8 cellular contexts compared by ENCODE assay signal in genomic region chr11:61061081-61061826, GRCh38. TPM values are rescaled to one million over a fixed set of nuclear protein-coding genes. Genes with fewer than 3 reads are reported as not detected.
DNase-seq lines count a peak whose midpoint lies in the region; ATAC-seq and TF ChIP-seq lines count a peak whose summit lies in the region.

No MANE protein-coding gene starts in this region.

- peak overlapping the region; percentile 98 for H3K27ac Mint-ChIP-seq in activated T-helper 17 cell treated with anti-CD3 and anti-CD28 coated beads, Interleukin-2, amount 50 U/mL, for 72 hours

- H3K4me3 ChIP-seq in OCI-LY1 (ENCODE audit: low read depth, low read length, poor library complexity, severe bottlenecking): peak overlapping the region; percentile 28

- peak; percentile 81 for ATAC-seq in GM18505 (IDR thresholded peaks at IDR 0.05; ENCODE audit: unreplicated experiment)
- peak; percentile 85 for ATAC-seq in HG02840 (IDR thresholded peaks at IDR 0.05; ENCODE audit: low FRiP score, unreplicated experiment)
- ATAC-seq in activated T-helper 17 cell treated with anti-CD3 and anti-CD28 coated beads, Interleukin-2, amount 50 U/mL, for 72 hours (replicated peaks): peak; percentile 78
- ATAC-seq in omental fat pad (ENCODE audit: low FRiP score): peak; percentile 55

- no peak for TF ChIP-seq CTCF in OCI-LY1 (IDR thresholded peaks at IDR 0.05; ENCODE audit: low read length)
- TF ChIP-seq CTCF in omental fat pad (IDR thresholded peaks at IDR 0.05): no peak

- no peak for DNase-seq in omental fat pad (ENCODE audit: low spot score)
- no peak for DNase-seq in NCI-H2107 (lab: John Stamatoyannopoulos, UW)
- DNase-seq in amygdala (lab: John Stamatoyannopoulos, UW): no peak
- no peak for DNase-seq in NCI-H1092 (lab: John Stamatoyannopoulos, UW)

- H3K27me3 Mint-ChIP-seq in activated T-helper 17 cell treated with anti-CD3 and anti-CD28 coated beads, Interleukin-2, amount 50 U/mL, for 72 hours: no peaks in the 10 kb centered on the region

- H3K9me2 ChIP-seq in OCI-LY1 (ENCODE audit: low read depth, low read length): no peaks in the 10 kb centered on the region

- H3K9me3 Mint-ChIP-seq in activated T-helper 17 cell treated with anti-CD3 and anti-CD28 coated beads, Interleukin-2, amount 50 U/mL, for 72 hours: no peaks in the 10 kb centered on the region

- peak; percentile 30 for TF ChIP-seq POLR2A in GM18505 (IDR thresholded peaks at IDR 0.05; ENCODE audit: borderline replicate concordance, extremely low read depth, insufficient read depth, insufficient read length)

- no peaks in the 10 kb centered on the region for H3K79me2 ChIP-seq in OCI-LY1 (ENCODE audit: insufficient read depth, low read length)

- H3F3A ChIP-seq in OCI-LY1 (ENCODE audit: insufficient read depth, low read length): no peaks in the 10 kb centered on the region

- peak overlapping the region; percentile 34; the same call in 1 of the 2 replicates for H3K9ac ChIP-seq in OCI-LY1 (ENCODE audit: low read length)

- H3K4me3 Mint-ChIP-seq in activated T-helper 17 cell treated with anti-CD3 and anti-CD28 coated beads, Interleukin-2, amount 50 U/mL, for 72 hours: peak overlapping the region; percentile 80

- H3K27me3 ChIP-seq in OCI-LY1 (ENCODE audit: insufficient read depth, low read length): no peaks in the 10 kb centered on the region; the same call in 1 of the 2 replicates

- H4K20me1 ChIP-seq in OCI-LY1 (ENCODE audit: insufficient read depth, low read length): no peaks in the 10 kb centered on the region

- no peaks in the 10 kb centered on the region; the same call in 1 of the 2 replicates for H3K36me3 ChIP-seq in OCI-LY1 (ENCODE audit: insufficient read depth, low read length)

- peak overlapping the region; percentile 56 for H3K27ac ChIP-seq in OCI-LY1 (ENCODE audit: low read depth, low read length, poor library complexity, severe bottlenecking)

- no peaks in the 10 kb centered on the region for H3K9me3 ChIP-seq in OCI-LY1 (ENCODE audit: low read length)

- peaks cover 63% of the 10 kb centered on the region for H3K4me1 Mint-ChIP-seq in activated T-helper 17 cell treated with anti-CD3 and anti-CD28 coated beads, Interleukin-2, amount 50 U/mL, for 72 hours

- H2AFZ ChIP-seq in OCI-LY1 (ENCODE audit: low read length): 0 out of 2 replicates have a peak overlapping the region, but pooled peaks have one; percentile 84

- H3K36me3 Mint-ChIP-seq in activated T-helper 17 cell treated with anti-CD3 and anti-CD28 coated beads, Interleukin-2, amount 50 U/mL, for 72 hours (ENCODE audit: low read depth): peaks cover 100% of the 10 kb centered on the region

- H3K4me1 ChIP-seq in OCI-LY1 (ENCODE audit: insufficient read depth, low read length, severe bottlenecking): peaks cover 29% of the 10 kb centered on the region

- peak overlapping the region; percentile 59 for H3K4me2 ChIP-seq in OCI-LY1 (ENCODE audit: low read length)

RNA-seq across cellular contexts. Expression of gene CD5, which starts 41.0 kb away (rescaled TPM):
- total RNA-seq in activated T-helper 17 cell treated with anti-CD3 and anti-CD28 coated beads, Interleukin-2, amount 50 U/mL, for 72 hours: 100 to 1,000 TPM; 231 to 476 TPM
- 1 to 10 TPM in 3 of 4 donors, under 1 TPM in 1; 0.37 to 5.4 (median 2.0) TPM for total RNA-seq in omental fat pad

Comparison
In these comparisons a context has a peak if more than half of its experiments do, and no peak if none do; other contexts are left out.
1. RNA of gene CD5, which starts 41.0 kb away (total RNA-seq): 231 to 476 TPM in activated T-helper 17 cell treated with anti-CD3 and anti-CD28 coated beads, Interleukin-2, amount 50 U/mL, for 72 hours; 0.37 to 5.4 TPM in omental fat pad; every median in the first group is over 10 times any median in the second.
2. Peak in every context shown above with its lines, with median percentiles within 50 percentile points of each other: ATAC-seq.